ENCODE assay signal across 1 cellular context in genomic region chrX:48021026-48021900, GRCh38.
TF ChIP-seq lines count a peak whose summit lies in the region.

No MANE protein-coding gene starts in this region.

TF ChIP-seq in GM12878, 131 proteins besides CTCF, POLR2A, EP300 and RAD21 (continued from another document and continues in another):
- TF ChIP-seq USF1 (IDR thresholded peaks at IDR 0.05; ENCODE audit: borderline replicate concordance, extremely low read length, insufficient read depth, low read depth, low read length) (no peak), HDAC6 (IDR thresholded peaks at IDR 0.05; ENCODE audit: unreplicated experiment) (no peak), YY1 (IDR thresholded peaks at IDR 0.05; ENCODE audit: low read depth, low read length) (peak; percentile 99), ETV6 (conservative IDR thresholded peaks at IDR 0.05 in 1 of 2, IDR thresholded peaks at IDR 0.05 in 1 of 2; ENCODE audit: borderline replicate concordance in 1 of 2, low read depth in 1 of 2) (no peak), SMAD5 (IDR thresholded peaks at IDR 0.05; ENCODE audit: low read depth) (no peak), MTA2 (IDR thresholded peaks at IDR 0.05; ENCODE audit: low read depth) (0 out of 2 replicates have a peak, but pooled peaks have one; percentile 15), RCOR1 (conservative IDR thresholded peaks at IDR 0.05; ENCODE audit: low read depth, low read length) (peak; percentile 70; the same call in 1 of the 2 replicates), SMC3 (IDR thresholded peaks at IDR 0.05; ENCODE audit: borderline replicate concordance, low read length) (no peak), RUNX3 (IDR thresholded peaks at IDR 0.05; ENCODE audit: low read length) (peak; percentile 49), ZNF687 (IDR thresholded peaks at IDR 0.05) (no peak), SIX5 (IDR thresholded peaks at IDR 0.05; ENCODE audit: low read depth, low read length, severe bottlenecking) (peak; percentile 49), E4F1 (IDR thresholded peaks at IDR 0.05; ENCODE audit: borderline replicate concordance, partially characterized antibody) (peak; percentile 70), JUND (IDR thresholded peaks at IDR 0.05; ENCODE audit: low read depth, low read length) (peak; percentile 94; the same call in 1 of the 2 replicates), ZBTB40 (IDR thresholded peaks at IDR 0.05; ENCODE audit: borderline replicate concordance) (0 out of 2 replicates have a peak, but pooled peaks have one; percentile 24), IKZF2 (IDR thresholded peaks at IDR 0.05) (0 out of 4 replicates have a peak, but pooled peaks of 1 of the 2 experiments have one; percentile 11), CREM (IDR thresholded peaks at IDR 0.05; ENCODE audit: low read depth) (0 out of 2 replicates have a peak, but pooled peaks have one; percentile 12), SREBF1 (IDR thresholded peaks at IDR 0.05; ENCODE audit: low read length) (peak; percentile 95), ATF7 (IDR thresholded peaks at IDR 0.05; ENCODE audit: low read depth) (peak; percentile 100), JUNB (IDR thresholded peaks at IDR 0.05) (no peak), RELB (IDR thresholded peaks at IDR 0.05; ENCODE audit: low read depth) (peak; percentile 99), BCL3 (IDR thresholded peaks at IDR 0.05; ENCODE audit: borderline replicate concordance, insufficient read depth, low read depth, low read length, poor library complexity, severe bottlenecking) (no peak), CHD1 (IDR thresholded peaks at IDR 0.05; ENCODE audit: low read depth, low read length) (peak; percentile 97), MLLT1 (IDR thresholded peaks at IDR 0.05) (peak; percentile 73; the same call in 1 of the 2 replicates), CREB1 (IDR thresholded peaks at IDR 0.05; ENCODE audit: low read depth) (no peak), IRF4 (IDR thresholded peaks at IDR 0.05; ENCODE audit: low read depth, low read length) (0 out of 2 replicates have a peak, but pooled peaks have one; percentile 18), BCLAF1 (IDR thresholded peaks at IDR 0.05) (peak; percentile 91), NKRF (conservative IDR thresholded peaks at IDR 0.05) (no peak), ZNF207 (IDR thresholded peaks at IDR 0.05; ENCODE audit: borderline replicate concordance) (no peak), SP1 (IDR thresholded peaks at IDR 0.05; ENCODE audit: low read depth, low read length) (peak; percentile 52), NBN (IDR thresholded peaks at IDR 0.05) (peak; percentile 62), HCFC1 (IDR thresholded peaks at IDR 0.05; ENCODE audit: low read length) (peak; percentile 67), BHLHE40 (IDR thresholded peaks at IDR 0.05; ENCODE audit: borderline replicate concordance in 1 of 2, low read depth in 2 of 2, low read length in 1 of 2) (peak; percentile 92 to 95), FOXK2 (IDR thresholded peaks at IDR 0.05) (peak; percentile 98), NR2C1 (IDR thresholded peaks at IDR 0.05) (peak; percentile 78), NFIC (IDR thresholded peaks at IDR 0.05; ENCODE audit: low read depth, low read length) (peak; percentile 68), KDM1A (IDR thresholded peaks at IDR 0.05; ENCODE audit: borderline replicate concordance) (no peak)
